In genomic region chr7:37508063-37508462, GRCh38 we compare ENCODE assay signal across 18 cellular contexts. TPM values are rescaled to one million over a fixed set of nuclear protein-coding genes. Genes with fewer than 3 reads are reported as not detected.
DNase-seq lines count a peak whose midpoint lies in the region; ATAC-seq, FAIRE-seq and TF ChIP-seq lines count a peak whose summit lies in the region.
"Had no signal": no experiment of that assay in that cellular context is flagged by ENCODE, and none has a peak within 500 bp of the region (broad histone marks: within the 10 kb centered on the region; RNA-seq: fewer than 3 reads in every experiment).

No MANE protein-coding gene starts in this region.

- H3K4me1 Mint-ChIP-seq in GM23338: peaks cover 6% of the 10 kb centered on the region
- H3K4me1 Mint-ChIP-seq in activated naive CD8-positive, alpha-beta T cell treated with anti-CD3 and anti-CD28 coated beads for 36 hours: no peaks in the 10 kb centered on the region
- H3K4me1 Mint-ChIP-seq: CD8-positive, alpha-beta memory T cell had no signal

- peak overlapping the region; percentile 57; the same call in 1 of the 2 replicates for H2AFZ ChIP-seq in GM23338
- H2AFZ ChIP-seq in endothelial cell of umbilical vein (ENCODE audit: low read depth, low read length): no peak overlapping the region

- CTCF ChIA-PET in endothelial cell of umbilical vein (lab: Charles Lee): interaction anchor here (0.6 to 7.0 kb wide), 13 partner anchors 8 to 326 kb away, joined by 3 to 80 read pairs (median 6); partner anchors contain the start of gene ELMO1

- no peak overlapping the region for H3K4me3 Mint-ChIP-seq in GM23338
- H3K4me3 Mint-ChIP-seq in activated naive CD8-positive, alpha-beta T cell treated with anti-CD3 and anti-CD28 coated beads for 36 hours: no peak overlapping the region
- H3K4me3 Mint-ChIP-seq: CD8-positive, alpha-beta memory T cell; HFFc6 had no signal

- H3K9me3 ChIP-seq in endothelial cell of umbilical vein (replicated peaks; ENCODE audit: control insufficient read depth, insufficient read depth, low read length): no peaks in the 10 kb centered on the region
- H3K9me3 ChIP-seq: BLaER1, Caco-2 had no signal

- no TSS peak for BruUV-seq in endothelial cell of umbilical vein (replicated peaks; lab: Mats Ljungman, UMichigan)

- intact Hi-C loops in endothelial cell of umbilical vein (cut with micrococcal nuclease) (loop anchor here (5.0 to 10.0 kb wide), 2 partner anchors 156 to 327 kb away; no protein-coding TSS in a partner anchor), Right ventricle myocardium inferior (cut with DNase I) (loop anchor here (5.0 to 10.0 kb wide), 2 partner anchors 273 to 301 kb away; no protein-coding TSS in a partner anchor)

- H3K4me2 ChIP-seq in GM23338 (no peak overlapping the region), endothelial cell of umbilical vein (ENCODE audit: insufficient read depth, low read length) (no peak overlapping the region)
- H3K4me2 ChIP-seq: BLaER1 had no signal

- dilution Hi-C loops in endothelial cell of umbilical vein (cut with MboI; ENCODE audit: extremely low pct_ligation_motif_present, low sequenced_read_pairs): no loop called here

- H3K27me3 ChIP-seq in GM23338 (ENCODE audit: insufficient read depth) (no peaks in the 10 kb centered on the region), endothelial cell of umbilical vein (ENCODE audit: control insufficient read depth in 2 of 2, insufficient read depth in 2 of 2, low read length in 2 of 2) (peaks cover 11 to 12% of the 10 kb centered on the region in 2 experiments)
- H3K27me3 ChIP-seq: BLaER1 had no signal

- H3K4me1 ChIP-seq in GM23338 (ENCODE audit: insufficient read depth) (no peaks in the 10 kb centered on the region), endothelial cell of umbilical vein (ENCODE audit: control insufficient read depth, extremely low read depth, insufficient read depth, low read length) (peaks cover 7% of the 10 kb centered on the region)
- H3K4me1 ChIP-seq: BLaER1, Caco-2 had no signal

- no peaks in the 10 kb centered on the region for H3F3A ChIP-seq in GM23338 (replicated peaks; ENCODE audit: low read depth)

- no peaks in the 10 kb centered on the region for H3K9me1 ChIP-seq in endothelial cell of umbilical vein (replicated peaks; ENCODE audit: control insufficient read depth, extremely low read depth, insufficient read depth, low read length)

- POLR2A ChIA-PET in endothelial cell of umbilical vein (lab: Charles Lee): no interaction called here

- no peak for ATAC-seq in GM23338
- no peak for ATAC-seq in Right ventricle myocardium inferior

- H4K20me1 ChIP-seq in GM23338 (replicated peaks; ENCODE audit: insufficient read depth): no peaks in the 10 kb centered on the region
- H4K20me1 ChIP-seq in endothelial cell of umbilical vein (replicated peaks; ENCODE audit: control insufficient read depth, extremely low read depth, insufficient read depth, low read length): no peaks in the 10 kb centered on the region
- H4K20me1 ChIP-seq: BLaER1 had no signal

- no peak for FAIRE-seq in endothelial cell of umbilical vein (lab: Jason Lieb, UNC)
- FAIRE-seq: GM12892, H1 had no signal

- H3K36me3 ChIP-seq in GM23338 (ENCODE audit: insufficient read depth) (no peaks in the 10 kb centered on the region), endothelial cell of umbilical vein (ENCODE audit: control insufficient read depth in 2 of 2, extremely low read depth in 1 of 2, insufficient read depth in 2 of 2, low read length in 2 of 2) (no peaks in the 10 kb centered on the region)
- H3K36me3 ChIP-seq: BLaER1 had no signal

- TF ChIP-seq CTCF in GM23338 (conservative IDR thresholded peaks at IDR 0.05; ENCODE audit: low read depth in 2 of 2) (no peak), endothelial cell of umbilical vein (IDR thresholded peaks at IDR 0.05; ENCODE audit: extremely low read depth in 1 of 2, insufficient read depth in 1 of 2, low read depth in 1 of 2, low read length in 2 of 2) (no peak)

- H3K9me3 Mint-ChIP-seq in GM23338: no peaks in the 10 kb centered on the region
- no peaks in the 10 kb centered on the region for H3K9me3 Mint-ChIP-seq in activated naive CD8-positive, alpha-beta T cell treated with anti-CD3 and anti-CD28 coated beads for 36 hours
- H3K9me3 Mint-ChIP-seq: CD8-positive, alpha-beta memory T cell had no signal

- no peaks in the 10 kb centered on the region for H3K79me2 ChIP-seq in GM23338 (replicated peaks; ENCODE audit: insufficient read depth)
- no peaks in the 10 kb centered on the region for H3K79me2 ChIP-seq in endothelial cell of umbilical vein (ENCODE audit: control insufficient read depth, insufficient read depth, low read length)

- no peak overlapping the region for H3K27ac ChIP-seq in GM23338 (ENCODE audit: low read depth)
- H3K27ac ChIP-seq in endothelial cell of umbilical vein (ENCODE audit: insufficient read depth, low read depth, low read length): no peak overlapping the region
- H3K27ac ChIP-seq: BLaER1 had no signal

- H3K27me3 Mint-ChIP-seq in GM23338 (ENCODE audit: insufficient read depth, low read depth, poor library complexity): no peaks in the 10 kb centered on the region
- no peaks in the 10 kb centered on the region for H3K27me3 Mint-ChIP-seq in activated naive CD8-positive, alpha-beta T cell treated with anti-CD3 and anti-CD28 coated beads for 36 hours

- TF ChIP-seq POLR2A in endothelial cell of umbilical vein (IDR thresholded peaks at IDR 0.05; ENCODE audit: low read depth, low read length): no peak

- no peaks in the 10 kb centered on the region for H3K9me2 ChIP-seq in GM23338 (ENCODE audit: insufficient read depth)

- H3K4me3 ChIP-seq in GM23338 (no peak overlapping the region), endothelial cell of umbilical vein (replicated peaks in 1 of 3; ENCODE audit: insufficient read depth in 1 of 3, low read depth in 1 of 3, low read length in 3 of 3) (no peak overlapping the region)
- H3K4me3 ChIP-seq: BLaER1 had no signal

- H3K36me3 Mint-ChIP-seq in GM23338 (ENCODE audit: low read depth): no peaks in the 10 kb centered on the region
- H3K36me3 Mint-ChIP-seq in activated naive CD8-positive, alpha-beta T cell treated with anti-CD3 and anti-CD28 coated beads for 36 hours: no peaks in the 10 kb centered on the region
- H3K36me3 Mint-ChIP-seq: CD8-positive, alpha-beta memory T cell had no signal

- DNase-seq in GM23338 (ENCODE audit: low spot score) (no peak), endothelial cell of umbilical vein (ENCODE audit: low read depth, low spot score) (peak; percentile 18), lung microvascular endothelial cell (ENCODE audit: low read depth in 2 of 2) (peak; percentile 5 to 16), pons (ENCODE audit: low spot score) (peak; percentile 64), dedifferentiated amniotic fluid mesenchymal stem cell (ENCODE audit: extremely low spot score) (no peak), Right ventricle myocardium inferior (ENCODE audit: missing footprints) (no peak)
- no peak for DNase-seq in activated naive CD8-positive, alpha-beta T cell treated with anti-CD3 and anti-CD28 coated beads for 36 hours
- DNase-seq: 8988T; AML-193; Caco-2; CD8-positive, alpha-beta memory T cell; DND-41; GDM1; HCEC 1CT; HFFc6 had no signal

- H3K27ac Mint-ChIP-seq in GM23338: no peak overlapping the region
- no peak overlapping the region for H3K27ac Mint-ChIP-seq in activated naive CD8-positive, alpha-beta T cell treated with anti-CD3 and anti-CD28 coated beads for 36 hours
- H3K27ac Mint-ChIP-seq: HFFc6 had no signal

- H3K9ac ChIP-seq in endothelial cell of umbilical vein (replicated peaks; ENCODE audit: extremely low read depth, insufficient read depth, low read length): no peak overlapping the region
- H3K9ac ChIP-seq: BLaER1 had no signal

TF ChIP-seq in endothelial cell of umbilical vein, 7 proteins besides CTCF, POLR2A, EP300 and RAD21:
- no peak for TF ChIP-seq POLR2AphosphoS5 (IDR thresholded peaks at IDR 0.05; ENCODE audit: insufficient read depth, low read depth, low read length)
- no peak for TF ChIP-seq JUN (IDR thresholded peaks at IDR 0.05; ENCODE audit: borderline replicate concordance, insufficient read depth, insufficient read length, low read depth)
- no peak for TF ChIP-seq MYC (IDR thresholded peaks at IDR 0.05; ENCODE audit: low read depth, low read length)
- TF ChIP-seq EZH2 (IDR thresholded peaks at IDR 0.05; ENCODE audit: borderline replicate concordance, low read depth, low read length, severe bottlenecking): no peak
- no peak for TF ChIP-seq GATA2 (IDR thresholded peaks at IDR 0.05; ENCODE audit: insufficient read depth, insufficient read length, low read depth, low read length)
- TF ChIP-seq FOS (IDR thresholded peaks at IDR 0.05; ENCODE audit: borderline replicate concordance, insufficient read depth, low read length): no peak
- no peak for TF ChIP-seq MAX (IDR thresholded peaks at IDR 0.05; ENCODE audit: insufficient read depth, insufficient read length)

RNA-seq across cellular contexts. Expression of gene ELMO1, which starts 59.4 kb away (rescaled TPM):
- 15.0 and 24.9 TPM in 2 replicates for total RNA-seq in GM23338 (2014; rRNA removed; shearing (Covaris generic))
- polyA plus RNA-seq in GM23338 (2016; fragmentation: Nextera tagmentation; extraction: Ambion mirVana) (6.5 and 6.7 TPM in 2 replicates), endothelial cell of umbilical vein (16.2 and 17.0 TPM in 2 replicates)
- total RNA-seq in endothelial cell of umbilical vein (23.5 and 30.6 TPM in 2 replicates), lung microvascular endothelial cell (30.7 and 36.5 TPM in 2 replicates), Right ventricle myocardium inferior (13.8 TPM)
- 11.3 and 13.5 TPM in 2 replicates for polyA plus RNA-seq in endothelial cell of umbilical vein (2011; cell fraction: cytosol; rRNA removed)
- polyA plus RNA-seq in endothelial cell of umbilical vein (2011; cell fraction: nucleus; rRNA removed): 26.0 and 29.5 TPM in 2 replicates
- polyA plus RNA-seq in endothelial cell of umbilical vein (2012): 10.0 and 10.7 TPM in 2 replicates
- 80.5 and 81.2 TPM in 2 replicates for polyA minus RNA-seq in endothelial cell of umbilical vein
- polyA minus RNA-seq in endothelial cell of umbilical vein (2011; cell fraction: cytosol; rRNA and poly(A)+ RNA removed): not detected
- 172 and 226 TPM in 2 replicates for polyA minus RNA-seq in endothelial cell of umbilical vein (2011; cell fraction: nucleus; rRNA and poly(A)+ RNA removed)
- total RNA-seq in activated naive CD8-positive, alpha-beta T cell treated with anti-CD3 and anti-CD28 coated beads for 36 hours: 10 to 100 TPM; 68.0 to 74.4 TPM
- total RNA-seq: HFFc6 had no signal

Comparison
In these comparisons a context has a peak if more than half of its experiments do, and no peak if none do; other contexts are left out.
1. DNase-seq: peak in endothelial cell of umbilical vein (single experiment), lung microvascular endothelial cell (2 of 2) and pons (single experiment); none in GM23338 (single experiment), dedifferentiated amniotic fluid mesenchymal stem cell (single experiment), Right ventricle myocardium inferior (single experiment) and activated naive CD8-positive, alpha-beta T cell treated with anti-CD3 and anti-CD28 coated beads for 36 hours (single experiment).